8 cellular contexts compared by ENCODE assay signal in genomic region chr10:75211007-75211735, GRCh38. TPM values are rescaled to one million over a fixed set of nuclear protein-coding genes. Genes with fewer than 3 reads are reported as not detected.
DNase-seq lines count a peak whose midpoint lies in the region; ATAC-seq and TF ChIP-seq lines count a peak whose summit lies in the region.

No MANE protein-coding gene starts in this region.

- POLR2A ChIA-PET in activated CD8-positive, alpha-beta T cell treated with anti-CD3 and anti-CD28 coated beads for 36 hours (lab: Charles Lee): interaction anchor here (0.9 to 6.3 kb wide), 14 partner anchors 9 to 99 kb away, joined by 3 to 106 read pairs (median 6); partner anchors contain the start of genes COMTD1 and SAMD8

- no peaks in the 10 kb centered on the region for H3K9me3 Mint-ChIP-seq in activated CD8-positive, alpha-beta T cell treated with anti-CD3 and anti-CD28 coated beads for 36 hours

- peaks cover 42% of the 10 kb centered on the region for H3K4me1 Mint-ChIP-seq in activated CD8-positive, alpha-beta T cell treated with anti-CD3 and anti-CD28 coated beads for 36 hours (ENCODE audit: low read depth)

- H3K4me1 ChIP-seq in neutrophil (ENCODE audit: control insufficient read depth in 1 of 2, insufficient read depth in 1 of 2, low read depth in 1 of 2, low read length in 1 of 2): peaks cover 20 to 27% of the 10 kb centered on the region in 2 experiments

- intact Hi-C loops in activated CD8-positive, alpha-beta T cell treated with anti-CD3 and anti-CD28 coated beads for 36 hours (cut with micrococcal nuclease): no loop called here

- no peak for TF ChIP-seq CTCF in activated CD8-positive, alpha-beta T cell treated with anti-CD3 and anti-CD28 coated beads for 36 hours (IDR thresholded peaks at IDR 0.05)
- no peak for TF ChIP-seq CTCF in fibroblast of mammary gland (conservative IDR thresholded peaks at IDR 0.05; ENCODE audit: control insufficient read depth, insufficient read depth, low read depth, low read length)
- no peak for TF ChIP-seq CTCF in neutrophil (IDR thresholded peaks at IDR 0.05)

- H3K4me3 Mint-ChIP-seq in activated CD8-positive, alpha-beta T cell treated with anti-CD3 and anti-CD28 coated beads for 36 hours: peak overlapping the region; percentile 98

- H3K9me3 ChIP-seq in neutrophil: no peaks in the 10 kb centered on the region

- DNase-seq in DMS153 (lab: John Stamatoyannopoulos, UW) (peak; percentile 14), DMS153 treated with DMSO at 0.1 percent for 48 hours (lab: John Stamatoyannopoulos, UW; ENCODE audit: unreplicated experiment) (no peak), fibroblast of mammary gland (ENCODE audit: low read depth) (peak; percentile 69), NCI-H187 treated with DMSO at 0.1 percent for 48 hours (lab: John Stamatoyannopoulos, UW) (no peak), OCI-M2 (lab: John Stamatoyannopoulos, UW; ENCODE audit: unreplicated experiment) (no peak)
- no peak for DNase-seq in Jurkat, Clone E6-1 (ENCODE audit: low read depth, low spot score)
- DNase-seq in activated CD8-positive, alpha-beta T cell treated with anti-CD3 and anti-CD28 coated beads for 36 hours: peak; percentile 65

- H3K27me3 Mint-ChIP-seq in activated CD8-positive, alpha-beta T cell treated with anti-CD3 and anti-CD28 coated beads for 36 hours: no peaks in the 10 kb centered on the region

- H3K27me3 ChIP-seq in neutrophil: no peaks in the 10 kb centered on the region

- H3K36me3 Mint-ChIP-seq in activated CD8-positive, alpha-beta T cell treated with anti-CD3 and anti-CD28 coated beads for 36 hours (ENCODE audit: low read depth): peaks cover 36% of the 10 kb centered on the region

- H3K27ac Mint-ChIP-seq in activated CD8-positive, alpha-beta T cell treated with anti-CD3 and anti-CD28 coated beads for 36 hours: peak overlapping the region; percentile 100

- peak overlapping the region; percentile 95 for H3K27ac ChIP-seq in neutrophil

- peaks cover 35% of the 10 kb centered on the region for H3K36me3 ChIP-seq in neutrophil

- ATAC-seq in activated CD8-positive, alpha-beta T cell treated with anti-CD3 and anti-CD28 coated beads for 36 hours: no peak

- peak overlapping the region; percentile 77 for H3K4me3 ChIP-seq in Jurkat, Clone E6-1 (ENCODE audit: low read length)
- peak overlapping the region; percentile 93 for H3K4me3 ChIP-seq in fibroblast of mammary gland (ENCODE audit: control insufficient read depth, low read depth, low read length)
- peak overlapping the region; percentile 92 to 95 for H3K4me3 ChIP-seq in neutrophil (ENCODE audit: low read depth in 1 of 2, low read length in 1 of 2)

- CTCF ChIA-PET in activated CD8-positive, alpha-beta T cell treated with anti-CD3 and anti-CD28 coated beads for 36 hours (lab: Charles Lee): interaction anchor here (0.8 to 8.5 kb wide), 9 partner anchors 10 to 97 kb away, joined by 3 to 57 read pairs (median 6); partner anchors contain the start of gene COMTD1

RNA-seq across cellular contexts. Expression of gene VDAC2, which starts 0.6 kb away (rescaled TPM):
- polyA plus RNA-seq in Jurkat, Clone E6-1 (2012; ENCODE audit: insufficient read depth, insufficient read length): 212 TPM
- total RNA-seq in activated CD8-positive, alpha-beta T cell treated with anti-CD3 and anti-CD28 coated beads for 36 hours: 100 to 1,000 TPM; 253 to 263 TPM

RNA-seq across cellular contexts. Expression of gene COMTD1, which starts 24.6 kb away (rescaled TPM):
- polyA plus RNA-seq in Jurkat, Clone E6-1 (2012; ENCODE audit: insufficient read depth, insufficient read length): 16.4 TPM
- total RNA-seq in activated CD8-positive, alpha-beta T cell treated with anti-CD3 and anti-CD28 coated beads for 36 hours: 10 to 100 TPM; 54.5 to 58.1 TPM

Comparison
In these comparisons a context has a peak if more than half of its experiments do, and no peak if none do; other contexts are left out.
1. DNase-seq: peak in DMS153 (single experiment), activated CD8-positive, alpha-beta T cell treated with anti-CD3 and anti-CD28 coated beads for 36 hours (single experiment) and fibroblast of mammary gland (single experiment); none in DMS153 treated with DMSO at 0.1 percent for 48 hours (single experiment), Jurkat, Clone E6-1 (single experiment), NCI-H187 treated with DMSO at 0.1 percent for 48 hours (single experiment) and OCI-M2 (single experiment).
2. Peak in every context shown above with its lines, with median percentiles within 50 percentile points of each other: H3K4me3 ChIP-seq.